In genomic region chr2:20052872-20053281, GRCh38 we compare ENCODE assay signal across 8 cellular contexts. TPM values are rescaled to one million over a fixed set of nuclear protein-coding genes. Genes with fewer than 3 reads are reported as not detected.
A peak's percentile ranks its signal among the peaks of the same experiment; 100 is the strongest.
DNase-seq lines count a peak whose midpoint lies in the region; ATAC-seq and TF ChIP-seq lines count a peak whose summit lies in the region.

No MANE protein-coding gene starts in this region.

- H3K9me3 ChIP-seq in mammary epithelial cell (replicated peaks; ENCODE audit: insufficient read depth, low read length) = no peaks in the 10 kb centered on the region
- no peaks in the 10 kb centered on the region for H3K9me3 ChIP-seq in liver (ENCODE audit: control insufficient read depth in 4 of 4, low read length in 3 of 4)
- no peaks in the 10 kb centered on the region for H3K9me3 ChIP-seq in aorta (ENCODE audit: control insufficient read depth, low read length)

- BruUV-seq in mammary epithelial cell (replicated peaks; lab: Mats Ljungman, UMichigan) = no TSS peak

- H3K9ac ChIP-seq in mammary epithelial cell (ENCODE audit: insufficient read depth, low read length) (peak overlapping the region; percentile 98), liver (ENCODE audit: low read depth in 1 of 2, low read length in 2 of 2) (no peak overlapping the region)

- H3K79me2 ChIP-seq in mammary epithelial cell (ENCODE audit: insufficient read depth, low read length) = peaks cover 36% of the 10 kb centered on the region

- H3K27me3 ChIP-seq in mammary epithelial cell (ENCODE audit: insufficient read depth, low read length) (no peaks in the 10 kb centered on the region), liver (ENCODE audit: control insufficient read depth in 4 of 4, insufficient read depth in 4 of 4, low read length in 3 of 4) (no peaks in the 10 kb centered on the region), aorta (ENCODE audit: control insufficient read depth in 1 of 2, insufficient read depth in 2 of 2, low read length in 1 of 2) (no peaks in the 10 kb centered on the region)

- dilution Hi-C loops in mammary epithelial cell (cut with HindIII; ENCODE audit: low sequenced_read_pairs) = no loop called here

- ATAC-seq in aorta (ENCODE audit: low FRiP score) (no peak), HG02642 (IDR thresholded peaks at IDR 0.05; ENCODE audit: poor library complexity, unreplicated experiment) (no peak)

- intact Hi-C loops in mammary epithelial cell (cut with micrococcal nuclease) = loop anchor here (1.0 to 5.0 kb wide), 2 partner anchors 15 to 96 kb away; no protein-coding TSS in a partner anchor
- intact Hi-C loops in aorta (cut with DNase I) = no loop called here

- peak; percentile 53 for DNase-seq in DMS153 treated with DMSO at 0.1 percent for 48 hours (lab: John Stamatoyannopoulos, UW; ENCODE audit: unreplicated experiment)
- DNase-seq in DMS153 (lab: John Stamatoyannopoulos, UW) = no peak
- peak; percentile 70 for DNase-seq in NCI-H345 treated with DMSO at 0.1 percent for 48 hours (lab: John Stamatoyannopoulos, UW; ENCODE audit: unreplicated experiment)
- peak; percentile 76 for DNase-seq in mammary epithelial cell
- peak; percentile 73 to 81 for DNase-seq in aorta
- DNase-seq in SKM-1 (lab: John Stamatoyannopoulos, UW; ENCODE audit: unreplicated experiment) = no peak

- H3K36me3 ChIP-seq in mammary epithelial cell (ENCODE audit: insufficient read depth, low read length) (no peaks in the 10 kb centered on the region), liver (ENCODE audit: control insufficient read depth in 4 of 4, insufficient read depth in 3 of 4, low read depth in 1 of 4, low read length in 3 of 4) (no peaks in the 10 kb centered on the region), aorta (ENCODE audit: control insufficient read depth in 1 of 2, insufficient read depth in 2 of 2, low read length in 1 of 2) (no peaks in the 10 kb centered on the region)

- WGBS in mammary epithelial cell (ENCODE audit: low coverage, missing lambda C conversion rate) = 0% methylated on average over 5 of the region's 5 CpGs
- WGBS in liver = 39% methylated on average over 5 of the region's 5 CpGs
- 7 to 8% methylated on average over 5 of the region's 5 CpGs for WGBS in aorta, 2 donors

- CTCF ChIA-PET in mammary epithelial cell (lab: Charles Lee; ENCODE audit: low non-redundant PET) = interaction anchor here (0.6 kb wide), 1 partner anchor 12 kb away, joined by 3 read pairs; no protein-coding TSS in a partner anchor

- H3K4me1 ChIP-seq in mammary epithelial cell (ENCODE audit: insufficient read depth, low read length) (peaks cover 22% of the 10 kb centered on the region), liver (ENCODE audit: control insufficient read depth in 4 of 4, insufficient read depth in 4 of 4, low read length in 3 of 4) (peaks cover 2 to 27% (median 18%) of the 10 kb centered on the region in 4 donors), aorta (ENCODE audit: control insufficient read depth in 1 of 2, insufficient read depth in 2 of 2, low read length in 2 of 2) (peaks cover 0 to 1% of the 10 kb centered on the region in 2 donors)

- no peak overlapping the region for H2AFZ ChIP-seq in mammary epithelial cell (ENCODE audit: low read depth, low read length)

- no peak for TF ChIP-seq RAD21 in liver (IDR thresholded peaks at IDR 0.05)

- peak overlapping the region; percentile 95 for H3K4me2 ChIP-seq in mammary epithelial cell (ENCODE audit: insufficient read depth, low read depth, low read length)

- TF ChIP-seq CTCF in mammary epithelial cell (conservative IDR thresholded peaks at IDR 0.05 in 1 of 2, IDR thresholded peaks at IDR 0.05 in 1 of 2; ENCODE audit: extremely low read depth in 1 of 2, insufficient read depth in 1 of 2, low read depth in 1 of 2, low read length in 2 of 2) (no peak), liver (IDR thresholded peaks at IDR 0.05; ENCODE audit: low read depth, low read length, missing input control) (no peak)

- H3K4me3 ChIP-seq in mammary epithelial cell (replicated peaks in 1 of 3; ENCODE audit: insufficient read depth in 1 of 3, low read depth in 2 of 3, low read length in 3 of 3) (peak overlapping the region; percentile 70 to 97 (median 75)), liver (ENCODE audit: low read depth in 1 of 3, low read length in 3 of 3) (peak overlapping the region in 2 of 3 donors; percentile 47 to 77), aorta (ENCODE audit: low read length in 2 of 2) (peak overlapping the region; percentile 54 to 80)

- H4K20me1 ChIP-seq in mammary epithelial cell (ENCODE audit: insufficient read depth, low read length) = no peaks in the 10 kb centered on the region

- in situ Hi-C loops in mammary epithelial cell (cut with MboI; ENCODE audit: low sequenced_read_pairs in 2 of 2) = no loop called here

- H3K27ac ChIP-seq in mammary epithelial cell (ENCODE audit: insufficient read depth, low read depth, low read length) = peak overlapping the region; percentile 93
- H3K27ac ChIP-seq in liver (ENCODE audit: low read depth in 1 of 2, low read length in 2 of 2) = peak overlapping the region; percentile 99
- no peak overlapping the region for H3K27ac ChIP-seq in aorta (ENCODE audit: low read depth in 1 of 2, low read length in 2 of 2)

TF ChIP-seq in liver, 16 proteins besides CTCF, POLR2A, EP300 and RAD21:
- TF ChIP-seq HNF4G (IDR thresholded peaks at IDR 0.05) = no peak
- no peak for TF ChIP-seq HNF4A (conservative IDR thresholded peaks at IDR 0.05)
- no peak for TF ChIP-seq ZBTB33 (IDR thresholded peaks at IDR 0.05)
- TF ChIP-seq SP1 (IDR thresholded peaks at IDR 0.05) = no peak
- TF ChIP-seq, protein P1, sequence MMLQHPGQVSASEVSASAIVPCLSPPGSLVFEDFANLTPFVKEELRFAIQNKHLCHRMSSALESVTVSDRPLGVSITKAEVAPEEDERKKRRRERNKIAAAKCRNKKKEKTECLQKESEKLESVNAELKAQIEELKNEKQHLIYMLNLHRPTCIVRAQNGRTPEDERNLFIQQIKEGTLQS (IDR thresholded peaks at IDR 0.05) = no peak
- TF ChIP-seq EGR1 (IDR thresholded peaks at IDR 0.05; ENCODE audit: low read depth in 2 of 2) = peak in 1 of 2 donors; percentile 83
- TF ChIP-seq GABPA (IDR thresholded peaks at IDR 0.05 in 1 of 2, conservative IDR thresholded peaks at IDR 0.05 in 1 of 2) = no peak
- no peak for TF ChIP-seq JUND (IDR thresholded peaks at IDR 0.05)
- TF ChIP-seq YY1 (IDR thresholded peaks at IDR 0.05) = no peak

RNA-seq across cellular contexts. Expression of gene LAPTM4A, which starts 1.4 kb away (rescaled TPM):
- total RNA-seq in mammary epithelial cell (100 to 1,000 TPM; 160 to 162 TPM), liver (100 to 1,000 TPM in 1 of 2 donors, 10 to 100 TPM in 1; 69.1 to 115 TPM), aorta (100 to 1,000 TPM; 211 to 241 TPM)
- polyA plus RNA-seq in mammary epithelial cell (223 TPM), liver (100 to 1,000 TPM; 129 to 183 TPM), aorta (100 to 1,000 TPM; 252 to 327 TPM)
- polyA minus RNA-seq in mammary epithelial cell = 181 TPM

RNA-seq across cellular contexts. Expression of gene MATN3, which starts 40.4 kb away (rescaled TPM):
- total RNA-seq in mammary epithelial cell = 1 to 10 TPM; 4.8 TPM
- polyA plus RNA-seq in mammary epithelial cell = 3.4 TPM
- not detected for polyA minus RNA-seq in mammary epithelial cell
- total RNA-seq in liver = under 1 TPM; 0.05 to 0.08 TPM
- polyA plus RNA-seq in liver = under 1 TPM in 1 of 2 donors, not detected in 1; 0.10 TPM
- 1 to 10 TPM; 1.6 to 1.8 TPM for total RNA-seq in aorta
- 1 to 10 TPM in 1 of 2 donors, under 1 TPM in 1; 0.13 to 1.9 TPM for polyA plus RNA-seq in aorta

Comparison
In these comparisons a context has a peak if more than half of its experiments do, and no peak if none do; other contexts are left out.
1. DNase-seq: peak in DMS153 treated with DMSO at 0.1 percent for 48 hours (single experiment), NCI-H345 treated with DMSO at 0.1 percent for 48 hours (single experiment), mammary epithelial cell (single experiment) and aorta (2 of 2); none in DMS153 (single experiment) and SKM-1 (single experiment).
2. H3K27ac ChIP-seq: peak in mammary epithelial cell (single experiment) and liver (2 of 2); none in aorta (0 of 2).
3. Peak in every context shown above with its lines, with median percentiles within 50 percentile points of each other: H3K4me3 ChIP-seq.